In the genomic region with DNA sequence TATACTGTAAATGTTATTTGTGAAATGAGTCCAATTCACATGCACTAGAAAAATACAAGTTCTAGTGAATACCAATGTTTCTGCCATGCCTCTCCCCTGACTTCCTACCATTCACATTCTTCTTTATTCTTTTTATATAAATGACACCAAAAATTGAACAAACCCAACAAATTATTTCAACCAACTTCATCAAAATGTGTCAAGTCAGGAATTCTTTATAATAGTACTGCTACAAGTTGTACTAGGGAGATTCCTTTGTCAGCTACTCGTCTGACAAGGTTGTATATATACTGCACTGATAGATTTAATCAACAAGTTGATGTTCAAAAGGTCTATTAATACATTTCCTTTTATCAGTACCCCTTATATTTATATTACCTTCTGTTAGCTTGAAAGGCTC, we compare ENCODE assay signal across 9 cellular contexts. TPM values are rescaled to one million over a fixed set of nuclear protein-coding genes. Genes with fewer than 3 reads are reported as not detected.
DNase-seq lines count a peak whose midpoint lies in the region; ATAC-seq, FAIRE-seq and TF ChIP-seq lines count a peak whose summit lies in the region.
"Had no signal": no experiment of that assay in that cellular context is flagged by ENCODE, and none has a peak within 500 bp of the region (broad histone marks: within the 10 kb centered on the region; RNA-seq: fewer than 3 reads in every experiment).

No MANE protein-coding gene starts in this region.

- H3K9me3 ChIP-seq in PC-3 (ENCODE audit: low read length): no peaks in the 10 kb centered on the region
- H3K9me3 ChIP-seq in endothelial cell of umbilical vein (replicated peaks; ENCODE audit: control insufficient read depth, insufficient read depth, low read length): no peaks in the 10 kb centered on the region

- peaks cover 45% of the 10 kb centered on the region for H3K4me1 Mint-ChIP-seq in progenitor cell of endocrine pancreas (ENCODE audit: low read depth)

- H3K36me3 Mint-ChIP-seq in progenitor cell of endocrine pancreas (ENCODE audit: insufficient read depth): peaks cover 10% of the 10 kb centered on the region

- H3K4me2 ChIP-seq in PC-3 (ENCODE audit: low read length) (peak overlapping the region; percentile 92), endothelial cell of umbilical vein (ENCODE audit: insufficient read depth, low read length) (peak overlapping the region; percentile 66)

- DNase-seq in GM06990 (ENCODE audit: extremely low read depth, insufficient read length) (no peak), PC-3 (no peak), endothelial cell of umbilical vein (ENCODE audit: low read depth, low spot score) (no peak), progenitor cell of endocrine pancreas (ENCODE audit: low spot score, unreplicated experiment) (no peak), DMS 273 treated with DMSO at 0.1 percent for 48 hours (lab: John Stamatoyannopoulos, UW) (no peak), HTR-8/SVneo (ENCODE audit: insufficient read length, low spot score) (no peak), H4 (ENCODE audit: low spot score) (no peak)
- DNase-seq: effector CD8-positive, alpha-beta T cell had no signal

- H3F3A ChIP-seq in PC-3 (ENCODE audit: low read length, unreplicated experiment): no peaks in the 10 kb centered on the region

- peak overlapping the region; percentile 90 for H3K4me3 ChIP-seq in GM06990 (replicated peaks; ENCODE audit: low read depth, low read length)
- peak overlapping the region; percentile 92 for H3K4me3 ChIP-seq in PC-3 (ENCODE audit: low read length)
- peak overlapping the region in 1 of 3 experiments; percentile 97 for H3K4me3 ChIP-seq in endothelial cell of umbilical vein (replicated peaks in 1 of 3; ENCODE audit: insufficient read depth in 1 of 3, low read depth in 1 of 3, low read length in 3 of 3)

- H3K9ac ChIP-seq in PC-3 (ENCODE audit: low read length): peak overlapping the region; percentile 90; the same call in 1 of the 2 replicates
- H3K9ac ChIP-seq in endothelial cell of umbilical vein (replicated peaks; ENCODE audit: extremely low read depth, insufficient read depth, low read length): no peak overlapping the region

- no peaks in the 10 kb centered on the region for H3K9me3 Mint-ChIP-seq in progenitor cell of endocrine pancreas (ENCODE audit: low read depth)

- no peak for ATAC-seq in PC-3
- no peak for ATAC-seq in HG02981 (IDR thresholded peaks at IDR 0.05; ENCODE audit: unreplicated experiment)

- H3K27ac ChIP-seq in PC-3 (ENCODE audit: low read length) (no peak overlapping the region), endothelial cell of umbilical vein (ENCODE audit: insufficient read depth, low read depth, low read length) (no peak overlapping the region)

- no peaks in the 10 kb centered on the region for H3K27me3 ChIP-seq in GM06990 (replicated peaks; ENCODE audit: control insufficient read depth, insufficient read depth, low read length)
- no peaks in the 10 kb centered on the region for H3K27me3 ChIP-seq in PC-3 (ENCODE audit: low read length)
- H3K27me3 ChIP-seq in endothelial cell of umbilical vein (ENCODE audit: control insufficient read depth in 2 of 2, insufficient read depth in 2 of 2, low read length in 2 of 2): no peaks in the 10 kb centered on the region

- dilution Hi-C loops in endothelial cell of umbilical vein (cut with MboI; ENCODE audit: extremely low pct_ligation_motif_present, low sequenced_read_pairs): no loop called here

- peak overlapping the region; percentile 11 for H3K27ac Mint-ChIP-seq in progenitor cell of endocrine pancreas

- H2AFZ ChIP-seq in PC-3 (ENCODE audit: low read length): no peak overlapping the region
- H2AFZ ChIP-seq in endothelial cell of umbilical vein (ENCODE audit: low read depth, low read length): no peak overlapping the region

- H3K79me2 ChIP-seq in PC-3 (ENCODE audit: low read length) (peaks cover 75% of the 10 kb centered on the region), endothelial cell of umbilical vein (ENCODE audit: control insufficient read depth, insufficient read depth, low read length) (peaks cover 74% of the 10 kb centered on the region)

- H4K20me1 ChIP-seq in PC-3 (ENCODE audit: low read length) (peaks cover 30% of the 10 kb centered on the region), endothelial cell of umbilical vein (replicated peaks; ENCODE audit: control insufficient read depth, extremely low read depth, insufficient read depth, low read length) (peaks cover 6% of the 10 kb centered on the region)

- POLR2A ChIA-PET in PC-3 (lab: Charles Lee; ENCODE audit: unreplicated experiment): no interaction called here
- POLR2A ChIA-PET in endothelial cell of umbilical vein (lab: Charles Lee): interaction anchor here (1.1 kb wide), 1 partner anchor 146 kb away, joined by 3 read pairs; no protein-coding TSS in a partner anchor

- no peak for TF ChIP-seq POLR2A in endothelial cell of umbilical vein (IDR thresholded peaks at IDR 0.05; ENCODE audit: low read depth, low read length)

- CTCF ChIA-PET in PC-3 (lab: Charles Lee): no interaction called here
- CTCF ChIA-PET in endothelial cell of umbilical vein (lab: Charles Lee): no interaction called here

- H3K36me3 ChIP-seq in GM06990 (ENCODE audit: control insufficient read depth, insufficient read depth, low read length) (no peaks in the 10 kb centered on the region), PC-3 (ENCODE audit: low read depth, low read length) (peaks cover 7% of the 10 kb centered on the region), endothelial cell of umbilical vein (ENCODE audit: control insufficient read depth in 2 of 2, extremely low read depth in 1 of 2, insufficient read depth in 2 of 2, low read length in 2 of 2) (no peaks in the 10 kb centered on the region)

- FAIRE-seq in endothelial cell of umbilical vein (lab: Jason Lieb, UNC): no peak
- FAIRE-seq in HTR-8/SVneo (lab: Jason Lieb, UNC): no peak

- no peaks in the 10 kb centered on the region for H3K9me1 ChIP-seq in endothelial cell of umbilical vein (replicated peaks; ENCODE audit: control insufficient read depth, extremely low read depth, insufficient read depth, low read length)

- no peaks in the 10 kb centered on the region for H3K27me3 Mint-ChIP-seq in progenitor cell of endocrine pancreas

- intact Hi-C loops in PC-3 (cut with micrococcal nuclease) (loop anchor here (2.0 kb wide), 1 partner anchor 44 kb away; no protein-coding TSS in a partner anchor), endothelial cell of umbilical vein (cut with micrococcal nuclease) (loop anchor here (10.0 kb wide), 1 partner anchor 880 kb away; no protein-coding TSS in a partner anchor)

- H3K4me1 ChIP-seq in PC-3 (ENCODE audit: insufficient read depth, low read length) (peaks cover 26% of the 10 kb centered on the region), endothelial cell of umbilical vein (ENCODE audit: control insufficient read depth, extremely low read depth, insufficient read depth, low read length) (peaks cover 31% of the 10 kb centered on the region)

- BruUV-seq in PC-3 (replicated peaks; lab: Mats Ljungman, UMichigan): no TSS peak
- BruUV-seq in endothelial cell of umbilical vein (replicated peaks; lab: Mats Ljungman, UMichigan): no TSS peak

- peak overlapping the region; percentile 91 for H3K4me3 Mint-ChIP-seq in progenitor cell of endocrine pancreas (ENCODE audit: low read depth)

- H3K9me2 ChIP-seq in PC-3 (replicated peaks; ENCODE audit: low read length): no peaks in the 10 kb centered on the region

- TF ChIP-seq CTCF in GM06990 (IDR thresholded peaks at IDR 0.05; ENCODE audit: insufficient read depth, low read length, poor library complexity, severe bottlenecking) (no peak), PC-3 (conservative IDR thresholded peaks at IDR 0.05; ENCODE audit: low read depth, low read length) (no peak), endothelial cell of umbilical vein (IDR thresholded peaks at IDR 0.05; ENCODE audit: extremely low read depth in 1 of 2, insufficient read depth in 1 of 2, low read depth in 1 of 2, low read length in 2 of 2) (no peak), progenitor cell of endocrine pancreas (IDR thresholded peaks at IDR 0.05; ENCODE audit: unreplicated experiment) (no peak)

TF ChIP-seq in endothelial cell of umbilical vein, 7 proteins besides CTCF, POLR2A, EP300 and RAD21:
- no peak for TF ChIP-seq JUN (IDR thresholded peaks at IDR 0.05; ENCODE audit: borderline replicate concordance, insufficient read depth, insufficient read length, low read depth)
- TF ChIP-seq GATA2 (IDR thresholded peaks at IDR 0.05; ENCODE audit: insufficient read depth, insufficient read length, low read depth, low read length): no peak
- TF ChIP-seq POLR2AphosphoS5 (IDR thresholded peaks at IDR 0.05; ENCODE audit: insufficient read depth, low read depth, low read length): no peak
- no peak for TF ChIP-seq FOS (IDR thresholded peaks at IDR 0.05; ENCODE audit: borderline replicate concordance, insufficient read depth, low read length)
- TF ChIP-seq, protein P1, sequence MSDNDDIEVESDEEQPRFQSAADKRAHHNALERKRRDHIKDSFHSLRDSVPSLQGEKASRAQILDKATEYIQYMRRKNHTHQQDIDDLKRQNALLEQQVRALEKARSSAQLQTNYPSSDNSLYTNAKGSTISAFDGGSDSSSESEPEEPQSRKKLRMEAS (IDR thresholded peaks at IDR 0.05; ENCODE audit: insufficient read depth, insufficient read length): no peak
- no peak for TF ChIP-seq EZH2 (IDR thresholded peaks at IDR 0.05; ENCODE audit: borderline replicate concordance, low read depth, low read length, severe bottlenecking)
- no peak for TF ChIP-seq MYC (IDR thresholded peaks at IDR 0.05; ENCODE audit: low read depth, low read length)

RNA-seq across cellular contexts. Expression of a gene that starts 3.0 kb away (rescaled TPM):
- total RNA-seq in PC-3 (2014; rRNA removed): 77.6 and 109 TPM in 2 replicates
- 146 and 152 TPM in 2 replicates for total RNA-seq in endothelial cell of umbilical vein
- 26.5 and 26.9 TPM in 2 replicates for polyA plus RNA-seq in endothelial cell of umbilical vein
- polyA plus RNA-seq in endothelial cell of umbilical vein (2011; cell fraction: cytosol; rRNA removed): 24.3 and 31.9 TPM in 2 replicates
- polyA plus RNA-seq in endothelial cell of umbilical vein (2011; cell fraction: nucleus; rRNA removed): 71.4 and 72.3 TPM in 2 replicates
- 35.7 and 49.3 TPM in 2 replicates for polyA plus RNA-seq in endothelial cell of umbilical vein (2012)
- 373 and 501 TPM in 2 replicates for polyA minus RNA-seq in endothelial cell of umbilical vein
- polyA minus RNA-seq in endothelial cell of umbilical vein (2011; cell fraction: cytosol; rRNA and poly(A)+ RNA removed): 262 TPM
- 229 and 284 TPM in 2 replicates for polyA minus RNA-seq in endothelial cell of umbilical vein (2011; cell fraction: nucleus; rRNA and poly(A)+ RNA removed)
- total RNA-seq in progenitor cell of endocrine pancreas: 181 and 207 TPM in 2 replicates
- total RNA-seq in H4 (2014; rRNA removed; shearing (Covaris generic)): 102 and 118 TPM in 2 replicates
